Comparison of ENCODE assay signal across 24 cellular contexts in the genomic region with DNA sequence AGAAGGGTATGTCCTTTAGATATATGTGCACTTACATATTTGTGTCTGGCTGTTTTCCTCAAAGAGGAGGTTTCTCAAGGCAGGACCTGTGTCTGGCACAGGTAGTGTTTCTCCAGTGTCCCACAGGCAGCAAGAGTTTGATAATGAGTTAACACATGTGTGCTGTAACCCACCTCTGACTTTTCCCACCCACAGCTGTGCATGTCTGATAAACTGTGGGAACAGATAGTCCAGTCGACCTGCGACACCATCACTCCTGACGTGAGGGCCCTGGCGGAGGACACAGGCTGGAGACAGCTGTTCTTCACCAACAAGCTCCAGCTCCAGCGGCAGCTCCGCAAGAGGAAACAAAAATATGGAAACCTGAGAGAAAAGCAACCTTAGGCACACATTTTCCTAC.
"Had no signal": no experiment of that assay in that cellular context is flagged by ENCODE, and none has a peak within 500 bp of the region (broad histone marks: within the 10 kb centered on the region; RNA-seq: fewer than 3 reads in every experiment).

No MANE protein-coding gene starts in this region.

- H3K9me3 Mint-ChIP-seq: effector memory CD8-positive, alpha-beta T cell; immature natural killer cell; naive thymus-derived CD4-positive, alpha-beta T cell; stimulated activated naive CD8-positive, alpha-beta T cell treated with anti-CD3 and anti-CD28 coated beads, Interleukin-15, amount 100 ng/mL, for 72 hours had no signal

- H3K27me3 Mint-ChIP-seq: effector memory CD8-positive, alpha-beta T cell; stimulated activated naive CD8-positive, alpha-beta T cell treated with anti-CD3 and anti-CD28 coated beads, Interleukin-15, amount 100 ng/mL, for 72 hours had no signal

- H3K36me3 Mint-ChIP-seq: immature natural killer cell had no signal

- DNase-seq: cortex of kidney; effector memory CD8-positive, alpha-beta T cell; esophagus squamous epithelium; hypothalamus; immature natural killer cell; left lung; mesendoderm; midbrain; naive thymus-derived CD4-positive, alpha-beta T cell; nucleus accumbens; pancreas; stimulated activated CD4-positive, alpha-beta T cell treated with anti-CD3 and anti-CD28 coated beads, Interleukin-12 subunit alpha, Interleukin-12 subunit beta, amount 100 ng/mL, for 4 hours; stimulated activated CD4-positive, alpha-beta T cell treated with anti-CD3 and anti-CD28 coated beads, Interleukin-1b, Interleukin-23, amount 100 ng/mL, for 48 hours; stimulated activated CD4-positive, alpha-beta T cell treated with anti-CD3 and anti-CD28 coated beads, Interleukin-4, amount 100 ng/mL, for 1 hour; stimulated activated CD8-positive, alpha-beta memory T cell treated with anti-CD3 and anti-CD28 coated beads, Interleukin-4, amount 100 ng/mL, for 48 hours; stimulated activated naive CD4-positive, alpha-beta T cell; stimulated activated naive CD8-positive, alpha-beta T cell treated with anti-CD3 and anti-CD28 coated beads, Interleukin-15, amount 100 ng/mL, for 72 hours; transverse colon; upper lobe of right lung; uterus had no signal

- H3K4me1 Mint-ChIP-seq: nephron had no signal

- H3K4me3 ChIP-seq: esophagus squamous epithelium, left lung, pancreas, right atrium auricular region, smooth muscle cell, suprapubic skin, transverse colon, upper lobe of right lung, uterus had no signal

- H3K27ac Mint-ChIP-seq: effector memory CD8-positive, alpha-beta T cell; immature natural killer cell; naive thymus-derived CD4-positive, alpha-beta T cell; nephron; stimulated activated naive CD8-positive, alpha-beta T cell treated with anti-CD3 and anti-CD28 coated beads, Interleukin-15, amount 100 ng/mL, for 72 hours had no signal

- H3K4me3 Mint-ChIP-seq: effector memory CD8-positive, alpha-beta T cell; immature natural killer cell; naive thymus-derived CD4-positive, alpha-beta T cell; nephron; stimulated activated naive CD8-positive, alpha-beta T cell treated with anti-CD3 and anti-CD28 coated beads, Interleukin-15, amount 100 ng/mL, for 72 hours had no signal
